ENCODE assay signal across 13 cellular contexts in the genomic region with DNA sequence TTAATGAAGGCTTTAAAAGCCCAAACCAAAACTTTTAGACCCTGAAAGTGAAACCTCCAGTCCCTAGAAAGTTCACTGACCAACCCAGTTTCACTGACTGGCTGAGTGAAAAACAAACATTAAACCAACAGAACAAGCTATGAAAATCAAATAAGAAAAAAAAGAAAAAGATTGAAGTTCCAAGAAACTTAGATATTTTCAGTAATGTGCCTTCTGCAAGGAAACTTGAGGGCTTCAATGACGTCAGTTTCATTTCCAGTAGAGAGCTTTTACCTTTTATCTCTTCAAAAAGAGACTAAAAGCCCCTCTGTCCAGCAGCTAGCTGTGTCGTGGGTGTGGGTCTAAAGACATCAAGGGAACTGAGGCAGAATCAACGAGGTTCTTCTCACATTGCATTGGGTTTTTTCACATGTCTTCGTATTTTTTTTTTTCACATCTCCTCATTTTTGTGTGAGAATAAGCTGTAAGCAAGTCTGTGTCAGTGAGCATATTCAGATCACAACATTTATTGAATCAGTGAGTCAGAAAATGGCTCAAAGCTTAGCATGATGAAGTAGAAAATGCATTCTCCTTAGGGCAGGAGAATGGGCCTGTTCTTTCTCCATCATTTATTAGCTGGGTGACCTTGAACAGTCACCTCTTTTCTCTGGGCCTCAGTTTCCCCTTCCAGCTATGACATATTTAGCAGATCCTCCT. TPM values are rescaled to one million over a fixed set of nuclear protein-coding genes. Genes with fewer than 3 reads are reported as not detected.
DNase-seq lines count a peak whose midpoint lies in the region; ATAC-seq, FAIRE-seq and TF ChIP-seq lines count a peak whose summit lies in the region.
"Had no signal": no experiment of that assay in that cellular context is flagged by ENCODE, and none has a peak within 500 bp of the region (broad histone marks: within the 10 kb centered on the region; RNA-seq: fewer than 3 reads in every experiment).

No MANE protein-coding gene starts in this region.

- H3K36me3 ChIP-seq in BLaER1: no peaks in the 10 kb centered on the region
- no peaks in the 10 kb centered on the region for H3K36me3 ChIP-seq in kidney (ENCODE audit: control insufficient read depth in 1 of 2, insufficient read depth in 2 of 2, low read length in 2 of 2)

- no peaks in the 10 kb centered on the region for H3K27me3 Mint-ChIP-seq in activated T-helper 2 cell treated with anti-CD3 and anti-CD28 coated beads, Interferon-gamma antibody, Interleukin-2, Interleukin-4, amounts not matched to agents 10 μg/mL and 5 μg/mL and 100 μg/mL, durations not matched to agents 14 hours and 24 hours and 36 hours (ENCODE audit: low read depth)
- H3K27me3 Mint-ChIP-seq: CD4-positive, alpha-beta T cell had no signal

- H3K27me3 ChIP-seq in BLaER1: no peaks in the 10 kb centered on the region
- H3K27me3 ChIP-seq: testis had no signal

- no peaks in the 10 kb centered on the region for H4K20me1 ChIP-seq in BLaER1

- H3K4me3 ChIP-seq in BLaER1: no peak overlapping the region
- H3K4me3 ChIP-seq in kidney (ENCODE audit: low read length in 2 of 2): no peak overlapping the region
- H3K4me3 ChIP-seq: testis had no signal

- FAIRE-seq in GM19239 (lab: Jason Lieb, UNC) (peak; percentile 69), kidney (lab: Jason Lieb, UNC) (no peak)
- FAIRE-seq: H54 had no signal

- peaks cover 25% of the 10 kb centered on the region for H3K4me1 ChIP-seq in BLaER1
- H3K4me1 ChIP-seq in kidney (ENCODE audit: control insufficient read depth in 1 of 2, insufficient read depth in 1 of 2, low read depth in 1 of 2, low read length in 2 of 2): no peaks in the 10 kb centered on the region
- H3K4me1 ChIP-seq: testis had no signal

- H3K27ac Mint-ChIP-seq in activated T-helper 2 cell treated with anti-CD3 and anti-CD28 coated beads, Interferon-gamma antibody, Interleukin-2, Interleukin-4, amounts not matched to agents 10 μg/mL and 5 μg/mL and 100 μg/mL, durations not matched to agents 14 hours and 24 hours and 36 hours: peak overlapping the region; percentile 87
- H3K27ac Mint-ChIP-seq: CD4-positive, alpha-beta T cell had no signal

- peaks cover 22% of the 10 kb centered on the region for H3K36me3 Mint-ChIP-seq in activated T-helper 2 cell treated with anti-CD3 and anti-CD28 coated beads, Interferon-gamma antibody, Interleukin-2, Interleukin-4, amounts not matched to agents 10 μg/mL and 5 μg/mL and 100 μg/mL, durations not matched to agents 14 hours and 24 hours and 36 hours (ENCODE audit: low read depth)

- peak; percentile 25 for DNase-seq in GM19239 (ENCODE audit: insufficient read length, low spot score)
- DNase-seq in activated T-helper 2 cell treated with anti-CD3 and anti-CD28 coated beads, Interferon-gamma antibody, Interleukin-2, Interleukin-4, amounts not matched to agents 10 μg/mL and 5 μg/mL and 100 μg/mL, durations not matched to agents 14 hours and 24 hours and 36 hours (ENCODE audit: low spot score): peak; percentile 31
- DNase-seq in HPDE6-E6E7 (ENCODE audit: extremely low spot score): no peak
- no peak for DNase-seq in anterior cingulate cortex (lab: John Stamatoyannopoulos, UW)
- DNase-seq in NCI-H1105 treated with DMSO at 0.1 percent for 48 hours (lab: John Stamatoyannopoulos, UW): no peak
- no peak for DNase-seq in kidney
- DNase-seq: CD4-positive, alpha-beta T cell; left colon; NCI-H1048; testis had no signal

- peaks cover 7% of the 10 kb centered on the region; the same call in 1 of the 2 replicates for H3K9me3 ChIP-seq in BLaER1
- H3K9me3 ChIP-seq in kidney (ENCODE audit: control insufficient read depth in 1 of 2, low read length in 2 of 2): no peaks in the 10 kb centered on the region
- H3K9me3 ChIP-seq: testis had no signal

- H3K27ac ChIP-seq in BLaER1: no peak overlapping the region
- no peak overlapping the region for H3K27ac ChIP-seq in kidney (ENCODE audit: low read depth in 2 of 2, low read length in 2 of 2)
- H3K27ac ChIP-seq: testis had no signal

- H3K4me1 Mint-ChIP-seq in activated T-helper 2 cell treated with anti-CD3 and anti-CD28 coated beads, Interferon-gamma antibody, Interleukin-2, Interleukin-4, amounts not matched to agents 10 μg/mL and 5 μg/mL and 100 μg/mL, durations not matched to agents 14 hours and 24 hours and 36 hours (ENCODE audit: low read depth): peaks cover 77% of the 10 kb centered on the region

- peaks cover 18% of the 10 kb centered on the region for H3K9me3 Mint-ChIP-seq in activated T-helper 2 cell treated with anti-CD3 and anti-CD28 coated beads, Interferon-gamma antibody, Interleukin-2, Interleukin-4, amounts not matched to agents 10 μg/mL and 5 μg/mL and 100 μg/mL, durations not matched to agents 14 hours and 24 hours and 36 hours
- H3K9me3 Mint-ChIP-seq: CD4-positive, alpha-beta T cell had no signal

- intact Hi-C loops in activated T-helper 2 cell treated with anti-CD3 and anti-CD28 coated beads, Interferon-gamma antibody, Interleukin-2, Interleukin-4, amounts not matched to agents 10 μg/mL and 5 μg/mL and 100 μg/mL, durations not matched to agents 14 hours and 24 hours and 36 hours (cut with micrococcal nuclease): loop anchor here (1.0 to 10.0 kb wide), 11 partner anchors 17 to 1505 kb away; no protein-coding TSS in a partner anchor
- intact Hi-C loops in kidney (cut with DNase I): no loop called here

- no peak overlapping the region for H3K9ac ChIP-seq in BLaER1
- no peak overlapping the region for H3K9ac ChIP-seq in kidney (ENCODE audit: low read length in 2 of 2)

- H3K4me2 ChIP-seq in BLaER1: peak overlapping the region; percentile 17

- H3K4me3 Mint-ChIP-seq in activated T-helper 2 cell treated with anti-CD3 and anti-CD28 coated beads, Interferon-gamma antibody, Interleukin-2, Interleukin-4, amounts not matched to agents 10 μg/mL and 5 μg/mL and 100 μg/mL, durations not matched to agents 14 hours and 24 hours and 36 hours (ENCODE audit: low read depth): peak overlapping the region; percentile 49
- H3K4me3 Mint-ChIP-seq: CD4-positive, alpha-beta T cell had no signal

- no peak for TF ChIP-seq CTCF in kidney (IDR thresholded peaks at IDR 0.05; ENCODE audit: borderline replicate concordance, extremely low read depth, insufficient read depth)

- ATAC-seq in HG03342 (IDR thresholded peaks at IDR 0.05; ENCODE audit: unreplicated experiment): peak; percentile 57
- ATAC-seq: left colon had no signal

RNA-seq across cellular contexts. Expression of a gene that starts 54.8 kb away (rescaled TPM):
- 12.0 and 16.5 TPM in 2 replicates for total RNA-seq in activated T-helper 2 cell treated with anti-CD3 and anti-CD28 coated beads, Interferon-gamma antibody, Interleukin-2, Interleukin-4, amounts not matched to agents 10 μg/mL and 5 μg/mL and 100 μg/mL, durations not matched to agents 14 hours and 24 hours and 36 hours
- total RNA-seq in kidney: 110 TPM
- polyA plus RNA-seq in kidney (ENCODE audit: insufficient read depth, low read depth, low replicate concordance): 7.3 TPM

Comparison
In these comparisons a context has a peak if more than half of its experiments do, and no peak if none do; other contexts are left out.
1. DNase-seq: peak in GM19239 (single experiment) and activated T-helper 2 cell treated with anti-CD3 and anti-CD28 coated beads, Interferon-gamma antibody, Interleukin-2, Interleukin-4, amounts not matched to agents 10 μg/mL and 5 μg/mL and 100 μg/mL, durations not matched to agents 14 hours and 24 hours and 36 hours (single experiment); none in HPDE6-E6E7 (single experiment), anterior cingulate cortex (0 of 58), NCI-H1105 treated with DMSO at 0.1 percent for 48 hours (single experiment) and kidney (single experiment).